In the genomic region with DNA sequence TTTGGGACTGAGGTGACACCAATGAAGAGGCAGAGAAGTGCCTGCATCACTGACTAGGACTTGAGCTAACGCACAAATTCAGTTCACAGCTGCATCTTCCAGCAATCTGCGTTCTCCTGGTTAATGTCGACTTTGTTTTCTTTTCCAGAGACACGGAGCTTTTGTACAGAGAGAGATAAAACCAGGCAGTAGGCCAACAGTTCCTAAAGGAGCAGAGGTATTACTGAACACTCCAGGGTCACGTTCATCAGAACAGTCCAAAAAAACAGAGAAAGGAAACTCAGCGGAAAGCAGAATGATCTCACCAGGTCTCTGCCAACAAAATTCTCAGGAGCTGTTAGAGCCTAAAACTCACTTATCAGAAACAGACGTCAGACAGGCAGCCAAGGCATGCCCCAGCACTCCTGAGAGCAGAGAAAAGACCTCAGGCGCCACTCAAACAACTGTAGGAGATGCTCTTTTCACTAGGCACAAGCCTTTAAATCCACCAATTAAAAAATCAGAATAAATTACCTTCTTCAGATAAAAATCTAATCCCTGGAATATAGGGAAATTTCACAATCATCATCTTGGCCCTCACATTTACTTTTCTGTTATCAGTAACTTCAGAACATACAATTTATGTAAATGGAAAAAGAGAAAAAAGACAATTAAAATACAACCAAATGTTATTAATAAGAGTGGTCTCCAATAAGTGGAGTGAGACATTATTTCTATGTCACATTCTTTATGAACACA, we compare ENCODE assay signal across 8 cellular contexts.
A peak's percentile ranks its signal among the peaks of the same experiment; 100 is the strongest.
DNase-seq lines count a peak whose midpoint lies in the region; ATAC-seq and TF ChIP-seq lines count a peak whose summit lies in the region.

No MANE protein-coding gene starts in this region.

- H3K27ac ChIP-seq in stomach smooth muscle (ENCODE audit: low read length): peak overlapping the region; percentile 66

- H3K27me3 Mint-ChIP-seq in HFFc6 (ENCODE audit: insufficient read depth): peaks cover 21% of the 10 kb centered on the region

- no peak for TF ChIP-seq CTCF in HFFc6 (IDR thresholded peaks at IDR 0.05)
- no peak for TF ChIP-seq CTCF in cardiac fibroblast (IDR thresholded peaks at IDR 0.05; ENCODE audit: low read depth, low read length)

- H3K4me1 Mint-ChIP-seq in HFFc6 (ENCODE audit: low read depth): peaks cover 10% of the 10 kb centered on the region

- H3K36me3 Mint-ChIP-seq in HFFc6 (ENCODE audit: low read depth): 0 out of 2 replicates have a peak, but pooled peaks cover 3% of the 10 kb centered on the region

- no peaks in the 10 kb centered on the region for H3K36me3 ChIP-seq in stomach smooth muscle (ENCODE audit: control insufficient read depth in 2 of 2, insufficient read depth in 2 of 2, low read length in 2 of 2)

- DNase-seq in HFFc6 (peak; percentile 25), cardiac fibroblast (ENCODE audit: low read depth in 2 of 2) (peak; percentile 63 to 98), kidney tubule cell (ENCODE audit: low spot score) (peak; percentile 17), HCEC 1CT (no peak)

- peaks cover 3% of the 10 kb centered on the region for H3K9me3 Mint-ChIP-seq in HFFc6

- H3K27ac Mint-ChIP-seq in HFFc6: peak overlapping the region; percentile 12; the same call in 1 of the 2 replicates

- ATAC-seq in GM18517 (IDR thresholded peaks at IDR 0.05; ENCODE audit: unreplicated experiment) (no peak), GM21526 (IDR thresholded peaks at IDR 0.05; ENCODE audit: low FRiP score, unreplicated experiment) (no peak), HG03442 (IDR thresholded peaks at IDR 0.05; ENCODE audit: unreplicated experiment) (no peak)

- H3K4me3 ChIP-seq in cardiac fibroblast (replicated peaks in 1 of 2; ENCODE audit: low read depth in 2 of 2, low read length in 2 of 2): peak overlapping the region in 1 of 2 donors; percentile 20
- peak overlapping the region in 1 of 2 donors; percentile 47 for H3K4me3 ChIP-seq in stomach smooth muscle (ENCODE audit: low read length in 2 of 2)

- no peaks in the 10 kb centered on the region for H3K4me1 ChIP-seq in stomach smooth muscle (ENCODE audit: control insufficient read depth, insufficient read depth, low read length)

- H3K4me3 Mint-ChIP-seq in HFFc6: peak overlapping the region; percentile 68

- no peaks in the 10 kb centered on the region for H3K9me3 ChIP-seq in stomach smooth muscle (ENCODE audit: control insufficient read depth in 2 of 2, low read length in 2 of 2)

- no peaks in the 10 kb centered on the region for H3K27me3 ChIP-seq in stomach smooth muscle (ENCODE audit: control insufficient read depth in 1 of 2, insufficient read depth in 2 of 2, low read length in 2 of 2)

- H3K9ac ChIP-seq in stomach smooth muscle (ENCODE audit: low read length in 2 of 2): peak overlapping the region; percentile 30 to 34
